Comparison of ENCODE assay signal across 8 cellular contexts in the genomic region with DNA sequence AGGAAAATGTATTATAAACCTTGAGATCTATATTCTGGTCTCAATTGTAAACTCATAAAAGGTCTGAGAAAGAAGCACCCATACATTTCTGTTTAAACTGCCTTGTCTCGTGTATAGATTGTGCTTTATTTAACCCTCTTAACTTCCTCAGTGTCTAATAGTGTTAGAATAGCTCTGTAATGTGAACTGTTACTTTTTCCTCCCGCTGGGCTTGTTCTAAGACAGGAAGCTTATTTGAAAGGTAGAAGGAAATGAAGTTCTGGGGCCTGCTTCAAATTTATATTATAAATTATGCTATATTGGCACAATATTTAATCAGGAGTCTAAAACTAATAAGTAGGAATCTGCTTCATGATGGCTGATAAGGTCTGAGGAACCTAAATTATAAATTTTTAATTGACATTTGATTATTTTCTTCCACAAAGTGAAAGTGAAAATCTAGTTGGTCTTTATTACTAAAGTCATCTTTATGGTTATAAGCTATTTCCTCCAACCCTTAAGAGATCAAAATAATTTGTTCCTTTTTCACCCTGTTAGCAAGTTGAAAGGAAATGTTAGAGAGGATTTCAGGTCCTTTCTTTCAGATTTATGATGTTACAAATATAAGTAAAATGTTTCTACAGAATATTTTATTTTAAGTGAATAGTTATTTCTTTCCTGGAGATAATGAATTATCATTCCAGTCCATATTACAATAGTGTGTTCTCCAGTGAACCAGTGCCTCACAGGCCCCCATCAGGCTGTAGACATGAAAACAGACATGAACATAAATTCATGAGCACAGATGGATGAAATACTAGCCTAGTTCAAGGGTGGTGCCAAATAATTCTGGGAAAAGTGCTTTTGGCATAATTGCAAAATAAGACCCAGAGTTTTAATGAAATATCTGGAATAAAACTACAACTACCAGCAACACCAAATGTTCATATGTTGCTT. TPM values are rescaled to one million over a fixed set of nuclear protein-coding genes. Genes with fewer than 3 reads are reported as not detected.
DNase-seq lines count a peak whose midpoint lies in the region; ATAC-seq and TF ChIP-seq lines count a peak whose summit lies in the region.

No MANE protein-coding gene starts in this region.

- H3K27me3 Mint-ChIP-seq in CD4-positive, alpha-beta T cell = no peaks in the 10 kb centered on the region

- H3K4me1 Mint-ChIP-seq in CD4-positive, alpha-beta T cell (ENCODE audit: low read depth) = peaks cover 96% of the 10 kb centered on the region

- intact Hi-C loops in CD4-positive, alpha-beta T cell (cut with DNase I, micrococcal nuclease) = no loop called here

- peak; percentile 71 for ATAC-seq in CD4-positive, alpha-beta T cell (ENCODE audit: poor library complexity)
- ATAC-seq in GM21360 (IDR thresholded peaks at IDR 0.05; ENCODE audit: unreplicated experiment) (peak; percentile 47), HG02938 (IDR thresholded peaks at IDR 0.05; ENCODE audit: unreplicated experiment) (no peak), GM18519 (IDR thresholded peaks at IDR 0.05; ENCODE audit: low FRiP score, unreplicated experiment) (no peak)

- peaks cover 28% of the 10 kb centered on the region for H3K36me3 Mint-ChIP-seq in CD4-positive, alpha-beta T cell (ENCODE audit: low read depth)

- CTCF ChIA-PET in CD4-positive, alpha-beta T cell (lab: Charles Lee) = interaction anchor here (1.5 kb wide), 1 partner anchor 96 kb away, joined by 5 read pairs; a partner anchor contains a TSS

- no peak for DNase-seq in CD4-positive, alpha-beta T cell
- DNase-seq in NCI-H82 treated with DMSO at 0.1 percent for 48 hours (lab: John Stamatoyannopoulos, UW; ENCODE audit: unreplicated experiment) = peak; percentile 86
- DNase-seq in iris pigment epithelial cell (ENCODE audit: low read depth) = peak; percentile 2
- no peak for DNase-seq in hypothalamus (lab: John Stamatoyannopoulos, UW)
- no peak for DNase-seq in RKO (ENCODE audit: low spot score)

- no peaks in the 10 kb centered on the region for H3K9me3 ChIP-seq in CD4-positive, alpha-beta T cell (ENCODE audit: control insufficient read depth, low read length)

- H3K9me3 Mint-ChIP-seq in CD4-positive, alpha-beta T cell = no peaks in the 10 kb centered on the region

- H3K27me3 ChIP-seq in CD4-positive, alpha-beta T cell (ENCODE audit: control insufficient read depth, insufficient read depth, low read length) = no peaks in the 10 kb centered on the region

- H3K27ac Mint-ChIP-seq in CD4-positive, alpha-beta T cell = peak overlapping the region; percentile 78

- H3K4me3 Mint-ChIP-seq in CD4-positive, alpha-beta T cell = peak overlapping the region; percentile 30

- POLR2A ChIA-PET in CD4-positive, alpha-beta T cell (lab: Charles Lee) = interaction anchor here (0.7 to 2.5 kb wide), 10 partner anchors 9 to 466 kb away, joined by 3 to 28 read pairs (median 3); a partner anchor contains a TSS

- TF ChIP-seq CTCF in CD4-positive, alpha-beta T cell (IDR thresholded peaks at IDR 0.05) = no peak

- peak overlapping the region; percentile 34 for H3K27ac ChIP-seq in CD4-positive, alpha-beta T cell (ENCODE audit: low read depth, low read length)

RNA-seq across cellular contexts. Expression of a gene that starts 7.9 kb away (rescaled TPM):
- 10 to 100 TPM; 41.2 to 47.8 TPM for total RNA-seq in CD4-positive, alpha-beta T cell

Comparison
In these comparisons a context has a peak if more than half of its experiments do, and no peak if none do; other contexts are left out.
1. ATAC-seq: peak in CD4-positive, alpha-beta T cell (single experiment) and GM21360 (single experiment); none in HG02938 (single experiment) and GM18519 (single experiment).
2. DNase-seq: peak in NCI-H82 treated with DMSO at 0.1 percent for 48 hours (single experiment) and iris pigment epithelial cell (single experiment); none in CD4-positive, alpha-beta T cell (0 of 10), hypothalamus (0 of 51) and RKO (single experiment).